8 cellular contexts compared by ENCODE assay signal in genomic region chr6:26122402-26122792, GRCh38. TPM values are rescaled to one million over a fixed set of nuclear protein-coding genes. Genes with fewer than 3 reads are reported as not detected.
DNase-seq lines count a peak whose midpoint lies in the region; ATAC-seq, FAIRE-seq and TF ChIP-seq lines count a peak whose summit lies in the region.

No MANE protein-coding gene starts in this region.

- H3K4me1 Mint-ChIP-seq in Calu3 (ENCODE audit: low read depth, unreplicated experiment), result peaks cover 24% of the 10 kb centered on the region

- no peak overlapping the region for H3K23ac ChIP-seq in mesenchymal stem cell (ENCODE audit: low read length in 2 of 2)

- CTCF ChIA-PET in Calu3 (lab: Charles Lee) (interaction anchor here (1.8 to 2.7 kb wide), 4 partner anchors 19 to 77 kb away, joined by 10 to 21 read pairs (median 14); a partner anchor contains a TSS), GM12878 (lab: Yijun Ruan, JAX) (interaction anchor here (1.5 to 2.3 kb wide), 2 partner anchors 57 to 75 kb away, joined by 6 to 9 read pairs; a partner anchor contains a TSS), HEK293T (lab: Yijun Ruan, JAX) (no interaction called here)

- H3K79me2 ChIP-seq in GM12878 (ENCODE audit: control insufficient read depth, insufficient read depth, low read length), result peaks cover 40% of the 10 kb centered on the region

- H3K27me3 ChIP-seq in GM12878 (replicated peaks in 1 of 2; ENCODE audit: control insufficient read depth in 2 of 2, insufficient read depth in 2 of 2, low read length in 1 of 2), result no peaks in the 10 kb centered on the region
- H3K27me3 ChIP-seq in mesenchymal stem cell (ENCODE audit: control insufficient read depth in 1 of 2, insufficient read depth in 1 of 2, low read length in 2 of 2), result no peaks in the 10 kb centered on the region

- peak overlapping the region; percentile 30; the same call in 1 of the 2 replicates for H2AFZ ChIP-seq in GM12878 (ENCODE audit: control insufficient read depth, low read depth, low read length)
- no peak overlapping the region for H2AFZ ChIP-seq in mesenchymal stem cell (ENCODE audit: low read depth, low read length)

- H3K27me3 Mint-ChIP-seq in Calu3 (ENCODE audit: unreplicated experiment), result peaks cover 14% of the 10 kb centered on the region

- no peak overlapping the region for H3K18ac ChIP-seq in mesenchymal stem cell (ENCODE audit: low read depth in 1 of 2, low read length in 2 of 2)

- no peak for TF ChIP-seq EP300 in GM12878 (IDR thresholded peaks at IDR 0.05; ENCODE audit: borderline replicate concordance in 1 of 2, control insufficient read depth in 1 of 2, low read depth in 2 of 2, low read length in 2 of 2)

- H3K9me3 Mint-ChIP-seq in Calu3 (ENCODE audit: low read depth, unreplicated experiment), result no peaks in the 10 kb centered on the region

- no peak for TF ChIP-seq RAD21 in GM12878 (IDR thresholded peaks at IDR 0.05; ENCODE audit: insufficient read depth, low read depth, low read length)

- no TSS peak for BruUV-seq in Calu3 (replicated peaks; lab: Mats Ljungman, UMichigan)
- no TSS peak for BruUV-seq in GM12878 (replicated peaks; lab: Mats Ljungman, UMichigan)

- SMC1A ChIA-PET in GM12878 (lab: Charles Lee; ENCODE audit: uncharacterized antibody, unreplicated experiment), result interaction anchor here (0.8 to 3.3 kb wide), 4 partner anchors 34 to 94 kb away, joined by 4 to 34 read pairs (median 12); a partner anchor contains a TSS

- 22% methylated on average over 6 of the region's 6 CpGs for WGBS in GM12878 (ENCODE audit: insufficient coverage, insufficient replicate concordance, low lambda C conversion rate, missing lambda C conversion rate)
- 26% methylated on average over 4 of the region's 6 CpGs for WGBS in mesenchymal stem cell

- H3K9me3 ChIP-seq in GM12878 (replicated peaks; ENCODE audit: control insufficient read depth, insufficient read depth, low read length), result no peaks in the 10 kb centered on the region; the same call in 2 of the 3 replicates
- H3K9me3 ChIP-seq in mesenchymal stem cell (ENCODE audit: control insufficient read depth, low read length), result no peaks in the 10 kb centered on the region

- RAD21 ChIA-PET in GM12878 (lab: Charles Lee; ENCODE audit: unreplicated experiment), result interaction anchor here (0.6 to 7.2 kb wide), 3 partner anchors 36 to 447 kb away, joined by 3 to 96 read pairs (median 4); a partner anchor contains a TSS

- in situ Hi-C loops in GM12878 (cut with MboI), result loop anchor here (5.0 to 10.0 kb wide), 3 partner anchors 75 to 1712 kb away; a partner anchor contains a TSS

- TF ChIP-seq CTCF in Calu3 (IDR thresholded peaks at IDR 0.05; ENCODE audit: unreplicated experiment) (no peak), GM12878 (IDR thresholded peaks at IDR 0.05 in 2 of 3, conservative IDR thresholded peaks at IDR 0.05 in 1 of 3; ENCODE audit: control insufficient read depth in 2 of 3, extremely low read depth in 1 of 3, insufficient read depth in 1 of 3, low read depth in 3 of 3, low read length in 3 of 3) (no peak)

- H2BK120ac ChIP-seq in mesenchymal stem cell (ENCODE audit: low read depth, low read length), result no peak overlapping the region

- DNase-seq in Calu3 (no peak), NCI-H146 treated with DMSO at 0.1 percent for 48 hours (lab: John Stamatoyannopoulos, UW; ENCODE audit: unreplicated experiment) (peak; percentile 78), GM12878 (ENCODE audit: low read depth, low spot score) (no peak), mesenchymal stem cell (peak; percentile 85), NCI-H2196 (lab: John Stamatoyannopoulos, UW; ENCODE audit: unreplicated experiment) (no peak), HEK293T (ENCODE audit: extremely low spot score) (no peak)

- peak overlapping the region; percentile 90 for H4K8ac ChIP-seq in mesenchymal stem cell (ENCODE audit: low read length)

- no peak overlapping the region for H2BK12ac ChIP-seq in mesenchymal stem cell (ENCODE audit: low read length in 2 of 2)

- intact Hi-C loops in Calu3 (cut with micrococcal nuclease; ENCODE audit: unreplicated experiment) (loop anchor here (5.0 kb wide), 3 partner anchors 65 to 150 kb away; a partner anchor contains a TSS), GM12878 (cut with micrococcal nuclease; ENCODE audit: unreplicated experiment) (loop anchor here (2.0 to 5.0 kb wide), 4 partner anchors 68 to 1690 kb away; a partner anchor contains a TSS)

- peak overlapping the region; percentile 70 for H3K9ac ChIP-seq in GM12878 (ENCODE audit: control insufficient read depth, insufficient read depth, low read length)
- H3K9ac ChIP-seq in mesenchymal stem cell (ENCODE audit: low read length), result peak overlapping the region; percentile 100

- H3K4me3 ChIP-seq in GM12878 (peak overlapping the region; percentile 64), mesenchymal stem cell (ENCODE audit: insufficient read depth in 1 of 2, low read depth in 1 of 2, low read length in 2 of 2) (peak overlapping the region in 1 of 2 experiments; percentile 100)

- H3K36me3 ChIP-seq in GM12878 (ENCODE audit: control insufficient read depth in 2 of 2, insufficient read depth in 2 of 2, low read length in 1 of 2) (0 out of 4 replicates have a peak, but pooled peaks cover 0 to under 1% of the 10 kb centered on the region in 2 experiments), mesenchymal stem cell (ENCODE audit: control insufficient read depth in 1 of 2, insufficient read depth in 2 of 2, low read depth in 1 of 2, low read length in 2 of 2) (peaks cover 0 to 2% of the 10 kb centered on the region in 2 experiments)

- H3K4ac ChIP-seq in mesenchymal stem cell (ENCODE audit: low read depth in 1 of 2, low read length in 2 of 2), result peak overlapping the region in 1 of 2 experiments; percentile 67

- no peak for TF ChIP-seq POLR2A in GM12878 (IDR thresholded peaks at IDR 0.05; ENCODE audit: low read depth, low read length)

- peaks cover 2% of the 10 kb centered on the region for H3K79me1 ChIP-seq in mesenchymal stem cell (replicated peaks; ENCODE audit: low read length, poor library complexity, severe bottlenecking)

- H4K20me1 ChIP-seq in GM12878 (ENCODE audit: control insufficient read depth, insufficient read depth), result peaks cover 6% of the 10 kb centered on the region; the same call in 1 of the 2 replicates

- H3K14ac ChIP-seq in mesenchymal stem cell (ENCODE audit: low read length in 2 of 2), result no peak overlapping the region

- no peak overlapping the region for H2BK15ac ChIP-seq in mesenchymal stem cell (ENCODE audit: low read depth, poor library complexity, severe bottlenecking)

- H3K36me3 Mint-ChIP-seq in Calu3 (ENCODE audit: insufficient read depth, unreplicated experiment), result peaks cover 65% of the 10 kb centered on the region

- H3K4me1 ChIP-seq in GM12878 (ENCODE audit: control insufficient read depth, insufficient read depth, low read length) (peaks cover 3% of the 10 kb centered on the region; the same call in 1 of the 2 replicates), mesenchymal stem cell (ENCODE audit: control insufficient read depth, insufficient read depth, low read depth, low read length) (peaks cover 5% of the 10 kb centered on the region)

- no peak for FAIRE-seq in GM12878 (lab: Jason Lieb, UNC)

- peak overlapping the region; percentile 98 for H3K4me3 Mint-ChIP-seq in Calu3 (ENCODE audit: low read depth, unreplicated experiment)

- H2BK5ac ChIP-seq in mesenchymal stem cell (ENCODE audit: low read depth, low read length, poor library complexity, severe bottlenecking), result peak overlapping the region; percentile 15

- H3K4me2 ChIP-seq in GM12878 (ENCODE audit: control insufficient read depth, insufficient read depth) (peak overlapping the region; percentile 89), mesenchymal stem cell (ENCODE audit: low read length, poor library complexity, severe bottlenecking) (peak overlapping the region; percentile 60)

- POLR2A ChIA-PET in GM12878 (lab: Charles Lee), result interaction anchor here (0.5 to 6.4 kb wide), 10 partner anchors 19 to 1012 kb away, joined by 3 to 119 read pairs (median 16); a partner anchor contains a TSS
- POLR2A ChIA-PET in HEK293T (lab: Yijun Ruan, JAX), result interaction anchor here (1.0 to 6.9 kb wide), 17 partner anchors 15 to 1025 kb away, joined by 3 to 822 read pairs (median 32); a partner anchor contains a TSS

- ATAC-seq in GM12878, result 0 out of 3 replicates have a peak, but pooled peaks have one; percentile 6
- ATAC-seq in HG03025 (IDR thresholded peaks at IDR 0.05; ENCODE audit: low FRiP score, unreplicated experiment), result no peak
- no peak for ATAC-seq in GM18873 (IDR thresholded peaks at IDR 0.05; ENCODE audit: low FRiP score, unreplicated experiment)

- H3K27ac ChIP-seq in GM12878 (ENCODE audit: control insufficient read depth, insufficient read depth), result peak overlapping the region; percentile 95
- peak overlapping the region; percentile 98 for H3K27ac ChIP-seq in mesenchymal stem cell (ENCODE audit: low read length, poor library complexity, severe bottlenecking)

- H4K91ac ChIP-seq in mesenchymal stem cell (ENCODE audit: low read length), result no peak overlapping the region

- H2AK5ac ChIP-seq in mesenchymal stem cell (ENCODE audit: low read length, severe bottlenecking), result peak overlapping the region; percentile 33

- peak overlapping the region; percentile 100 for H3K27ac Mint-ChIP-seq in Calu3 (ENCODE audit: unreplicated experiment)

TF ChIP-seq in GM12878, 131 proteins besides CTCF, POLR2A, EP300 and RAD21 (continues in another document):
- TF ChIP-seq KDM1A (IDR thresholded peaks at IDR 0.05; ENCODE audit: borderline replicate concordance), result no peak

TF ChIP-seq in HEK293T, 16 proteins besides CTCF, POLR2A, EP300 and RAD21:
- no peak for TF ChIP-seq ZNF384 (IDR thresholded peaks at IDR 0.05)

RNA-seq across cellular contexts. Expression of gene HFE, which starts 35.2 kb away (rescaled TPM):
- total RNA-seq in Calu3 (2022), result 24.9 and 27.1 TPM in 2 replicates
- 4.1 and 4.5 TPM in 2 replicates for total RNA-seq in GM12878 (2013; cell fraction: nucleolus; rRNA removed)
- 1.5 and 2.1 TPM in 2 replicates for total RNA-seq in GM12878 (2014; rRNA removed)
- total RNA-seq in GM12878 (2014; rRNA removed; fragmentation: Illumina TruSeq; extraction: Trizol), result 1.9 and 2.3 TPM in 2 replicates
- 2.3 and 3.2 TPM in 2 replicates for total RNA-seq in GM12878 (2021)
- polyA plus RNA-seq in GM12878 (2011; ENCODE audit: low read depth), result 1.1 TPM
- 5.9 TPM in 2 replicates for polyA plus RNA-seq in GM12878 (2011; rRNA removed)
- polyA plus RNA-seq in GM12878 (2011; cell fraction: cytosol; rRNA removed), result 4.6 and 4.8 TPM in 2 replicates
- polyA plus RNA-seq in GM12878 (2011; cell fraction: nucleus; rRNA removed), result 5.6 and 6.5 TPM in 2 replicates
- 0.95 and 2.1 TPM in 2 replicates for polyA plus RNA-seq in GM12878 (2012)
- polyA plus RNA-seq in GM12878 (2014; fragmentation: Illumina TruSeq; extraction: Trizol), result 2.2 and 5.1 TPM in 2 replicates
- polyA plus RNA-seq in GM12878 (2014; fragmentation: Nextera tagmentation; extraction: Ambion mirVana), result 1 to 10 TPM in 1 of 2 experiments, under 1 TPM in 1; 0.52 to 1.2 TPM
- 2.2 and 3.0 TPM in 2 replicates for polyA plus RNA-seq in GM12878 (2014; rRNA removed)
- polyA plus RNA-seq in GM12878 (2016; fragmentation: Nextera tagmentation; extraction: Ambion mirVana), result 1 to 10 TPM; 1.3 to 1.5 TPM
- polyA minus RNA-seq in GM12878 (2011; rRNA and poly(A)+ RNA removed), result 6.9 and 8.1 TPM in 2 replicates
- 1.1 and 1.9 TPM in 2 replicates for polyA minus RNA-seq in GM12878 (2011; cell fraction: cytosol; rRNA and poly(A)+ RNA removed)
- polyA minus RNA-seq in GM12878 (2011; cell fraction: nucleus; rRNA and poly(A)+ RNA removed), result 2.1 and 2.3 TPM in 2 replicates
- 10.1 TPM for polyA plus RNA-seq in mesenchymal stem cell (2013, experiment 1 of 2)
- polyA plus RNA-seq in mesenchymal stem cell (2013, experiment 2 of 2), result 9.2 TPM

Comparison
In these comparisons a context has a peak if more than half of its experiments do, and no peak if none do; other contexts are left out.
1. DNase-seq: peak in NCI-H146 treated with DMSO at 0.1 percent for 48 hours (single experiment) and mesenchymal stem cell (single experiment); none in Calu3 (single experiment), GM12878 (single experiment), NCI-H2196 (single experiment) and HEK293T (single experiment).